ENCODE assay signal across 1 cellular context in genomic region chr3:4928277-4928789, GRCh38.
A peak's percentile ranks its signal among the peaks of the same experiment; 100 is the strongest.
TF ChIP-seq lines count a peak whose summit lies in the region.

No MANE protein-coding gene starts in this region.

TF ChIP-seq in GM12878, 131 proteins besides CTCF, POLR2A, EP300 and RAD21 (continued from another document):
- no peak for TF ChIP-seq ATF2 (IDR thresholded peaks at IDR 0.05; ENCODE audit: low read length)
- TF ChIP-seq BRCA1 (IDR thresholded peaks at IDR 0.05; ENCODE audit: low read depth, low read length): no peak
- peak; percentile 37; the same call in 1 of the 2 replicates for TF ChIP-seq MLLT1 (IDR thresholded peaks at IDR 0.05)
- TF ChIP-seq SREBF1 (IDR thresholded peaks at IDR 0.05; ENCODE audit: low read length): no peak
- no peak for TF ChIP-seq HDAC6 (IDR thresholded peaks at IDR 0.05; ENCODE audit: unreplicated experiment)
- no peak for TF ChIP-seq NR2C1 (IDR thresholded peaks at IDR 0.05)
